Comparison of ENCODE assay signal across 14 cellular contexts in genomic region chr22:39089928-39090327, GRCh38. TPM values are rescaled to one million over a fixed set of nuclear protein-coding genes. Genes with fewer than 3 reads are reported as not detected.
DNase-seq lines count a peak whose midpoint lies in the region; ATAC-seq and TF ChIP-seq lines count a peak whose summit lies in the region.
"Had no signal": no experiment of that assay in that cellular context is flagged by ENCODE, and none has a peak within 500 bp of the region (broad histone marks: within the 10 kb centered on the region; RNA-seq: fewer than 3 reads in every experiment).

No MANE protein-coding gene starts in this region.

- H3K27ac ChIP-seq in heart left ventricle = peak overlapping the region in 1 of 12 donors; percentile 87
- peak overlapping the region; percentile 33 for H3K27ac ChIP-seq in upper lobe of right lung
- no peak overlapping the region for H3K27ac ChIP-seq in colonic mucosa
- H3K27ac ChIP-seq: KMS-11 had no signal

- H3K9me3 ChIP-seq in heart left ventricle (no peaks in the 10 kb centered on the region), T-helper 17 cell (ENCODE audit: control insufficient read depth, low read length, poor library complexity, severe bottlenecking) (no peaks in the 10 kb centered on the region), upper lobe of right lung (no peaks in the 10 kb centered on the region), colonic mucosa (no peaks in the 10 kb centered on the region)

- H3K36me3 Mint-ChIP-seq in T-helper 17 cell (ENCODE audit: low read depth) = peaks cover 5% of the 10 kb centered on the region

- ATAC-seq in left ventricle myocardium superior = no peak
- no peak for ATAC-seq in heart left ventricle
- ATAC-seq in T-helper 17 cell = no peak
- ATAC-seq in upper lobe of right lung = no peak
- ATAC-seq in HG03442 (IDR thresholded peaks at IDR 0.05; ENCODE audit: unreplicated experiment) = no peak

- no peak for TF ChIP-seq POLR2A in heart left ventricle (IDR thresholded peaks at IDR 0.05)

- H3K36me3 ChIP-seq in heart left ventricle = peaks cover 0 to 5% (median 0%) of the 10 kb centered on the region in 9 donors
- H3K36me3 ChIP-seq in upper lobe of right lung = no peaks in the 10 kb centered on the region
- no peaks in the 10 kb centered on the region for H3K36me3 ChIP-seq in colonic mucosa

- H3K4me1 Mint-ChIP-seq in T-helper 17 cell = peaks cover 47% of the 10 kb centered on the region

- H3K27ac Mint-ChIP-seq in T-helper 17 cell = peak overlapping the region; percentile 98

- no peaks in the 10 kb centered on the region for H3K27me3 Mint-ChIP-seq in T-helper 17 cell

- H3K4me3 ChIP-seq in heart left ventricle (no peak overlapping the region), fibroblast of the aortic adventitia (ENCODE audit: low read depth, low read length) (no peak overlapping the region), upper lobe of right lung (no peak overlapping the region), colonic mucosa (no peak overlapping the region)
- H3K4me3 ChIP-seq: GM12878 had no signal

- 69 to 83% (median 78%) methylated on average over 6 of the region's 6 CpGs for WGBS in heart left ventricle, 4 donors

- H3K4me3 Mint-ChIP-seq in T-helper 17 cell = peak overlapping the region; percentile 76

- TF ChIP-seq CTCF in heart left ventricle (IDR thresholded peaks at IDR 0.05) (no peak), fibroblast of the aortic adventitia (IDR thresholded peaks at IDR 0.05; ENCODE audit: insufficient read depth, low read length) (no peak), upper lobe of right lung (IDR thresholded peaks at IDR 0.05) (no peak), colonic mucosa (IDR thresholded peaks at IDR 0.05) (no peak)

- intact Hi-C loops in left ventricle myocardium superior (cut with micrococcal nuclease) (no loop called here), heart left ventricle (cut with DNase I) (no loop called here), upper lobe of right lung (cut with DNase I) (no loop called here), colonic mucosa (cut with DNase I) (no loop called here)

- no peak overlapping the region for H3K9ac ChIP-seq in colonic mucosa (ENCODE audit: low read depth in 2 of 2, low read length in 2 of 2)
- H3K9ac ChIP-seq: KMS-11 had no signal

- peaks cover 0 to 34% (median 0%) of the 10 kb centered on the region in 12 donors for H3K4me1 ChIP-seq in heart left ventricle
- H3K4me1 ChIP-seq in upper lobe of right lung = no peaks in the 10 kb centered on the region
- H3K4me1 ChIP-seq in colonic mucosa = no peaks in the 10 kb centered on the region

- peaks cover 0 to 5% (median 0%) of the 10 kb centered on the region in 9 donors for H3K27me3 ChIP-seq in heart left ventricle
- no peaks in the 10 kb centered on the region for H3K27me3 ChIP-seq in upper lobe of right lung
- no peaks in the 10 kb centered on the region for H3K27me3 ChIP-seq in colonic mucosa

- DNase-seq in left ventricle myocardium superior = peak; percentile 13
- DNase-seq in heart left ventricle = no peak
- DNase-seq in T-helper 17 cell = no peak
- DNase-seq in fibroblast of the aortic adventitia (ENCODE audit: low read depth) = peak; percentile 16
- DNase-seq in upper lobe of right lung = no peak
- no peak for DNase-seq in colonic mucosa
- DNase-seq in NCI-H1048 (lab: John Stamatoyannopoulos, UW) = no peak
- DNase-seq: NCI-H1930, NCI-H69, Right ventricle myocardium superior had no signal

RNA-seq across cellular contexts. Expression of gene APOBEC3H, which starts 7.1 kb away (rescaled TPM):
- total RNA-seq in left ventricle myocardium superior = 0.40 TPM
- total RNA-seq in heart left ventricle = 1 to 10 TPM in 1 of 9 donors, under 1 TPM in 3, not detected in 5; 0.21 to 1.7 (median 0.61) TPM
- under 1 TPM in 1 of 2 donors, not detected in 1; 0.46 TPM for polyA plus RNA-seq in heart left ventricle
- 1 to 10 TPM; 1.4 to 4.4 TPM for total RNA-seq in T-helper 17 cell
- 0.45 TPM in 1 of 2 replicates, not detected in the other for total RNA-seq in fibroblast of the aortic adventitia (ENCODE audit: low replicate concordance)
- 0.84 TPM for total RNA-seq in upper lobe of right lung
- total RNA-seq in colonic mucosa = under 1 TPM in 1 of 2 donors, not detected in 1; 0.45 TPM
- total RNA-seq: glomerular endothelial cell, Right ventricle myocardium superior had no signal

RNA-seq across cellular contexts. Expression of gene APOBEC3G, which starts 12.9 kb away (rescaled TPM):
- total RNA-seq in left ventricle myocardium superior = 3.9 TPM
- total RNA-seq in heart left ventricle = 10 to 100 TPM in 1 of 9 donors, 1 to 10 TPM in 8; 1.8 to 21.9 (median 3.3) TPM
- polyA plus RNA-seq in heart left ventricle = 1 to 10 TPM; 2.9 to 3.5 TPM
- 10 to 100 TPM; 21.5 to 24.6 TPM for total RNA-seq in T-helper 17 cell
- total RNA-seq in fibroblast of the aortic adventitia (ENCODE audit: low replicate concordance) = 4.3 and 7.4 TPM in 2 replicates
- total RNA-seq in upper lobe of right lung = 16.1 TPM
- 1 to 10 TPM; 2.1 to 3.9 TPM for total RNA-seq in colonic mucosa

RNA-seq across cellular contexts. Expression of gene APOBEC3F, which starts 49.3 kb away (rescaled TPM):
- total RNA-seq in left ventricle myocardium superior (4.4 TPM), heart left ventricle (10 to 100 TPM in 2 of 9 donors, 1 to 10 TPM in 7; 1.2 to 18.2 (median 4.3) TPM), T-helper 17 cell (10 to 100 TPM; 11.7 to 13.5 TPM), fibroblast of the aortic adventitia (ENCODE audit: low replicate concordance) (1.3 and 4.3 TPM in 2 replicates), upper lobe of right lung (9.0 TPM), colonic mucosa (1 to 10 TPM; 7.0 to 7.3 TPM)
- polyA plus RNA-seq in heart left ventricle = 1 to 10 TPM; 1.4 to 9.6 TPM

Comparison
In these comparisons a context has a peak if more than half of its experiments do, and no peak if none do; other contexts are left out.
1. DNase-seq: peak in left ventricle myocardium superior (single experiment) and fibroblast of the aortic adventitia (single experiment); none in heart left ventricle (0 of 5), T-helper 17 cell (0 of 3), upper lobe of right lung (single experiment), colonic mucosa (single experiment) and NCI-H1048 (single experiment).